8 cellular contexts compared by ENCODE assay signal in the genomic region with DNA sequence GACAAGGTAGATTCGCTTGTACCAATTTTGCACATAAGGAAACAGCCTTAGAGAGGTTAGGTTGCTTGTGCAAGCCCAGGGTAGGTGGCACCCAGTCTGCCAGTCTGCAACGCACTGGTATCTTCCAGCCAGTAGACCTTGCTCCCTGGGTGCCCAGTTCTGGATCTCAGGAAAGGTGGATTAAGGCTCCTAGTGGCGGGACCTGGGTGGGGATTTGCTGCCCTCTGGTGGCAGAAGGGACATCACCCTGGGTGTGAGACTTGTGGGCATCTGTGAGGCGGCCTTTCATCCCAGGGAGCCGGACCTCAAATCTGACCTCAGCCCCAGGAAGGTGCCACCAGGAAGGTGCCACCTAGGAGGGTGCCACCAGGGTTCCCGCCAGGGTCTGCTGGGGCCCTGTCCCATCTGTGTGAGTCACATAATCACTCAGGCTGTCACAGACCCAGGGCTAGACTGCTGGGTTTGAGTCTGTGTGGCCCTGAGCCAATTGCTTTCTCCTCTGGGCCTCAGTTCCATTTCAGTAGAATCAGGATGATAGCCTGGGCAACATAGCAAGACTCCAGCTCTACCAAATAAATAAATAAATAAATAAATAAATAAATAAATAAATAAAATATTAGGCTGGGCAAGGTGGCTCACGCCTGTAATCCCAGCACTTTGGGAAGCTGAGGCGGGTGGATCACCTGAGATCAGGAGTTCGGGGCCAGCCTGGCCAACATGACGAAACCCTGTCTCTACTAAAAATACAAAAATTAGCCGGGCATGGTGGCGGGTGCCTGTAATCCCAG. TPM values are rescaled to one million over a fixed set of nuclear protein-coding genes. Genes with fewer than 3 reads are reported as not detected.
DNase-seq lines count a peak whose midpoint lies in the region; ATAC-seq and TF ChIP-seq lines count a peak whose summit lies in the region.

No MANE protein-coding gene starts in this region.

- H3F3A ChIP-seq in DOHH2 (ENCODE audit: control insufficient read depth, insufficient read depth), result peaks cover 68% of the 10 kb centered on the region

- H3K4me3 Mint-ChIP-seq in activated T-helper 17 cell treated with anti-CD3 and anti-CD28 coated beads, Interleukin-2, amount 50 U/mL, for 72 hours, result no peak overlapping the region

- no peaks in the 10 kb centered on the region for H3K27me3 ChIP-seq in DOHH2 (ENCODE audit: control insufficient read depth, low read length)

- H3K9me2 ChIP-seq in DOHH2 (replicated peaks; ENCODE audit: control insufficient read depth, low read length), result no peaks in the 10 kb centered on the region

- H3K36me3 ChIP-seq in DOHH2 (ENCODE audit: control insufficient read depth, low read length), result peaks cover 65% of the 10 kb centered on the region

- no peaks in the 10 kb centered on the region for H3K9me3 Mint-ChIP-seq in activated T-helper 17 cell treated with anti-CD3 and anti-CD28 coated beads, Interleukin-2, amount 50 U/mL, for 72 hours

- in situ Hi-C loops in KBM-7 (cut with MboI; ENCODE audit: low pct_unique_long_range_greater_than_20kb, low sequenced_read_pairs), result loop anchor here (5.0 kb wide), 1 partner anchor 109 kb away; no protein-coding TSS in a partner anchor

- peaks cover 10% of the 10 kb centered on the region for H3K4me1 Mint-ChIP-seq in activated T-helper 17 cell treated with anti-CD3 and anti-CD28 coated beads, Interleukin-2, amount 50 U/mL, for 72 hours

- H3K79me2 ChIP-seq in DOHH2 (ENCODE audit: control insufficient read depth, low read length), result peaks cover 12% of the 10 kb centered on the region

- no peak overlapping the region for H3K27ac ChIP-seq in DOHH2 (ENCODE audit: low read depth, low read length)

- H3K27ac Mint-ChIP-seq in activated T-helper 17 cell treated with anti-CD3 and anti-CD28 coated beads, Interleukin-2, amount 50 U/mL, for 72 hours, result no peak overlapping the region

- H3K9me3 ChIP-seq in DOHH2 (ENCODE audit: control insufficient read depth, insufficient read depth, low read length), result no peaks in the 10 kb centered on the region

- peaks cover 39% of the 10 kb centered on the region for H3K4me1 ChIP-seq in DOHH2 (ENCODE audit: control insufficient read depth, low read length)

- no peaks in the 10 kb centered on the region for H4K20me1 ChIP-seq in DOHH2 (ENCODE audit: control insufficient read depth, insufficient read depth, low read depth, low read length)

- peak; percentile 74 for ATAC-seq in activated T-helper 17 cell treated with anti-CD3 and anti-CD28 coated beads, Interleukin-2, amount 50 U/mL, for 72 hours (replicated peaks)
- no peak for ATAC-seq in GM18498 (IDR thresholded peaks at IDR 0.05; ENCODE audit: unreplicated experiment)

- peaks cover 56% of the 10 kb centered on the region for H3K36me3 Mint-ChIP-seq in activated T-helper 17 cell treated with anti-CD3 and anti-CD28 coated beads, Interleukin-2, amount 50 U/mL, for 72 hours (ENCODE audit: low read depth)

- H3K4me3 ChIP-seq in DOHH2 (ENCODE audit: low read length) (no peak overlapping the region), fibroblast of villous mesenchyme (ENCODE audit: low read depth, low read length) (no peak overlapping the region)

- peak; percentile 78 for DNase-seq in KBM-7
- DNase-seq in RKO (ENCODE audit: low spot score), result peak; percentile 85
- DNase-seq in fibroblast of villous mesenchyme (ENCODE audit: low read depth), result peak; percentile 77
- DNase-seq in nucleus accumbens (lab: John Stamatoyannopoulos, UW), result peak in 52 of 56 donors; percentile 19 to 85 (median 55)
- DNase-seq in superior temporal gyrus (ENCODE audit: extremely low spot score), result peak; percentile 91

- peak; percentile 100 for TF ChIP-seq CTCF in DOHH2 (IDR thresholded peaks at IDR 0.05; ENCODE audit: low read depth, low read length, poor library complexity, severe bottlenecking)
- peak; percentile 92 for TF ChIP-seq CTCF in fibroblast of villous mesenchyme (IDR thresholded peaks at IDR 0.05; ENCODE audit: insufficient read depth, low read depth, low read length)

- no peak overlapping the region for H3K4me2 ChIP-seq in DOHH2 (ENCODE audit: low read length)

- H3K27me3 Mint-ChIP-seq in activated T-helper 17 cell treated with anti-CD3 and anti-CD28 coated beads, Interleukin-2, amount 50 U/mL, for 72 hours, result no peaks in the 10 kb centered on the region

RNA-seq across cellular contexts. Expression of a gene that starts 5.3 kb away (rescaled TPM):
- 10 to 100 TPM; 41.7 to 76.6 TPM for total RNA-seq in activated T-helper 17 cell treated with anti-CD3 and anti-CD28 coated beads, Interleukin-2, amount 50 U/mL, for 72 hours
- total RNA-seq in fibroblast of villous mesenchyme, result 17.4 and 18.6 TPM in 2 replicates

RNA-seq across cellular contexts. Expression of a gene that starts 34.6 kb away (rescaled TPM):
- total RNA-seq in activated T-helper 17 cell treated with anti-CD3 and anti-CD28 coated beads, Interleukin-2, amount 50 U/mL, for 72 hours, result not detected
- total RNA-seq in fibroblast of villous mesenchyme, result not detected in 2 replicates

RNA-seq across cellular contexts. Expression of a gene that starts 42.5 kb away (rescaled TPM):
- 10 to 100 TPM; 30.4 to 54.9 TPM for total RNA-seq in activated T-helper 17 cell treated with anti-CD3 and anti-CD28 coated beads, Interleukin-2, amount 50 U/mL, for 72 hours
- total RNA-seq in fibroblast of villous mesenchyme, result 40.6 and 49.9 TPM in 2 replicates
